24 cellular contexts compared by ENCODE assay signal in genomic region chr18:35470440-35470839, GRCh38. TPM values are rescaled to one million over a fixed set of nuclear protein-coding genes. Genes with fewer than 3 reads are reported as not detected.
DNase-seq lines count a peak whose midpoint lies in the region; ATAC-seq and TF ChIP-seq lines count a peak whose summit lies in the region.
"Had no signal": no experiment of that assay in that cellular context is flagged by ENCODE, and none has a peak within 500 bp of the region (broad histone marks: within the 10 kb centered on the region; RNA-seq: fewer than 3 reads in every experiment).

No MANE protein-coding gene starts in this region.

- POLR2A ChIA-PET in RWPE1 (lab: Yijun Ruan, JAX; ENCODE audit: low non-redundant PET): no interaction called here

- TF ChIP-seq POLR2A in gastroesophageal sphincter (IDR thresholded peaks at IDR 0.05): no peak

- no peaks in the 10 kb centered on the region for H3K9me3 ChIP-seq in gastroesophageal sphincter
- H3K9me3 ChIP-seq: heart right ventricle, suprapubic skin, uterus had no signal

- H3K36me3 ChIP-seq in gastroesophageal sphincter: peaks cover 0 to 15% of the 10 kb centered on the region in 2 donors
- H3K36me3 ChIP-seq: uterus had no signal

- ATAC-seq in gastroesophageal sphincter (peak; percentile 47), HG03571 (IDR thresholded peaks at IDR 0.05; ENCODE audit: unreplicated experiment) (no peak), HG02981 (IDR thresholded peaks at IDR 0.05; ENCODE audit: unreplicated experiment) (no peak)
- ATAC-seq: activated CD4-positive, CD25-positive, alpha-beta regulatory T cell treated with anti-CD3 and anti-CD28 coated beads, Interleukin-2, amount 50 U/mL, for 24 hours; heart right ventricle; left colon had no signal

- TF ChIP-seq EP300 in gastroesophageal sphincter (IDR thresholded peaks at IDR 0.05): no peak

- H3K27me3 ChIP-seq in gastroesophageal sphincter: no peaks in the 10 kb centered on the region
- H3K27me3 ChIP-seq: heart right ventricle, suprapubic skin, uterus had no signal

- peaks cover 0 to 59% (median 8%) of the 10 kb centered on the region in 3 donors for H3K4me1 ChIP-seq in gastroesophageal sphincter
- H3K4me1 ChIP-seq: suprapubic skin, uterus had no signal

- CTCF ChIA-PET in RWPE1 (lab: Yijun Ruan, JAX): no interaction called here

- intact Hi-C loops in posterior cingulate gyrus (cut with DNase I): no loop called here

- WGBS in gastroesophageal sphincter (ENCODE audit: low coverage in 1 of 2), 2 donors: 20 to 80% methylated on average over 1 of the region's 6 CpGs

- TF ChIP-seq CTCF in C4-2B (conservative IDR thresholded peaks at IDR 0.05) (no peak), RWPE1 (conservative IDR thresholded peaks at IDR 0.05; ENCODE audit: low read depth) (no peak), gastroesophageal sphincter (IDR thresholded peaks at IDR 0.05) (no peak)

- DNase-seq in RWPE1 (ENCODE audit: low spot score) (no peak), posterior cingulate gyrus (peak; percentile 21 to 92 (median 48)), putamen (ENCODE audit: low spot score) (no peak)
- no peak for DNase-seq in activated CD4-positive, alpha-beta T cell treated with anti-CD3 and anti-CD28 coated beads for 4 hours
- DNase-seq: ACHN; activated CD8-positive, alpha-beta memory T cell treated with anti-CD3 and anti-CD28 coated beads for 24 hours; activated naive CD4-positive, alpha-beta T cell; activated T-cell treated with anti-CD3 and anti-CD28 coated beads, Interleukin-2, amount 50 U/mL, for 24 hours; amniotic stem cell; CD4-positive, CD25-positive, alpha-beta regulatory T cell; DMS153; GDM1; heart right ventricle; left colon; NCI-H1417 treated with DMSO at 0.1 percent for 48 hours; NCI-H510A; Right ventricle myocardium superior; uterus had no signal

- H3K27ac ChIP-seq in C4-2B: peak overlapping the region; percentile 23
- 0 out of 2 replicates have a peak overlapping the region, but pooled peaks have one; percentile 12 for H3K27ac ChIP-seq in RWPE1
- H3K27ac ChIP-seq in gastroesophageal sphincter: peak overlapping the region in 3 of 4 donors; percentile 24 to 62 (median 28)
- H3K27ac ChIP-seq: heart right ventricle, suprapubic skin had no signal

- no peak overlapping the region for H3K4me3 ChIP-seq in gastroesophageal sphincter
- H3K4me3 ChIP-seq: heart right ventricle, suprapubic skin, uterus had no signal

RNA-seq across cellular contexts. Expression of gene INO80C, which starts 27.3 kb away (rescaled TPM):
- total RNA-seq in gastroesophageal sphincter: 10 to 100 TPM in 1 of 4 donors, 1 to 10 TPM in 3; 5.8 to 13.6 (median 8.6) TPM

Comparison
In these comparisons a context has a peak if more than half of its experiments do, and no peak if none do; other contexts are left out.
1. DNase-seq: peak in posterior cingulate gyrus (10 of 10); none in RWPE1 (single experiment), activated CD4-positive, alpha-beta T cell treated with anti-CD3 and anti-CD28 coated beads for 4 hours (0 of 2) and putamen (single experiment).
2. Peak in every context shown above with its lines, with median percentiles within 50 percentile points of each other: H3K27ac ChIP-seq.